ENCODE assay signal across 8 cellular contexts in genomic region chr22:37563153-37564081, GRCh38. TPM values are rescaled to one million over a fixed set of nuclear protein-coding genes. Genes with fewer than 3 reads are reported as not detected.
DNase-seq lines count a peak whose midpoint lies in the region; ATAC-seq and TF ChIP-seq lines count a peak whose summit lies in the region.

No MANE protein-coding gene starts in this region.

- peaks cover 34% of the 10 kb centered on the region for H3K27me3 Mint-ChIP-seq in WTC11 (ENCODE audit: low read depth)

- no peak for ATAC-seq in WTC11
- peak; percentile 12 to 62 for ATAC-seq in left cardiac atrium

- no peaks in the 10 kb centered on the region for H3K36me3 Mint-ChIP-seq in WTC11

- POLR2A ChIA-PET in WTC11 (lab: Charles Lee) = interaction anchor here (0.8 to 1.9 kb wide), 2 partner anchors 17 to 43 kb away, joined by 4 to 10 read pairs; no protein-coding TSS in a partner anchor

- no peak overlapping the region for H3K27ac Mint-ChIP-seq in WTC11

- intact Hi-C loops in left cardiac atrium (cut with DNase I) = loop anchor here in 1 of 2 donors (10.0 kb wide), 1 partner anchor 249 kb away; no protein-coding TSS in a partner anchor

- no peaks in the 10 kb centered on the region for H3K9me3 Mint-ChIP-seq in WTC11

- DNase-seq in ELR (ENCODE audit: low read depth) (peak; percentile 96), WTC11 (ENCODE audit: low spot score) (no peak), left cardiac atrium (peak; percentile 80), retina (peak; percentile 23), SHP77 treated with DMSO at 0.1 percent for 48 hours (lab: John Stamatoyannopoulos, UW) (no peak), NCI-H187 (lab: John Stamatoyannopoulos, UW) (no peak)
- DNase-seq in stimulated activated naive CD4-positive, alpha-beta T cell (lab: John Stamatoyannopoulos, UW) = no peak
- DNase-seq in activated CD4-positive, alpha-beta T cell treated with anti-CD3 and anti-CD28 coated beads for 4 hours = no peak

- H3K4me3 Mint-ChIP-seq in WTC11 = no peak overlapping the region

- CTCF ChIA-PET in WTC11 (lab: Charles Lee) = interaction anchor here (0.9 to 20.7 kb wide), 7 partner anchors 18 to 91 kb away, joined by 3 to 728 read pairs (median 6); no protein-coding TSS in a partner anchor

- no peak for TF ChIP-seq CTCF in WTC11 (IDR thresholded peaks at IDR 0.05)

- H3K4me1 Mint-ChIP-seq in WTC11 = peaks cover 43% of the 10 kb centered on the region

TF ChIP-seq in WTC11, 78 proteins besides CTCF, POLR2A, EP300 and RAD21:
- TF ChIP-seq HMGA2 (CRISPR knock-in tag; IDR thresholded peaks at IDR 0.05) (no peak), NFE2L1 (CRISPR knock-in tag; IDR thresholded peaks at IDR 0.05) (no peak), CREB1 (CRISPR knock-in tag; IDR thresholded peaks at IDR 0.05) (no peak), USF1 (CRISPR knock-in tag; IDR thresholded peaks at IDR 0.05) (no peak), FOXP1 (CRISPR knock-in tag; IDR thresholded peaks at IDR 0.05; ENCODE audit: borderline replicate concordance) (no peak), CBFB (CRISPR knock-in tag; IDR thresholded peaks at IDR 0.05; ENCODE audit: low read depth) (no peak), ZBTB43 (CRISPR knock-in tag; IDR thresholded peaks at IDR 0.05) (no peak), GABPB1 (CRISPR knock-in tag; IDR thresholded peaks at IDR 0.05) (peak; percentile 75)

RNA-seq across cellular contexts. Expression of gene CDC42EP1, which starts 3.1 kb away (rescaled TPM):
- 9.6 to 12.7 TPM (median 10.4 TPM) in 3 replicates for total RNA-seq in WTC11 (2021)
- 10 to 100 TPM; 20.9 to 44.6 TPM for total RNA-seq in left cardiac atrium

RNA-seq across cellular contexts. Expression of gene LGALS2, which starts 16.5 kb away (rescaled TPM):
- total RNA-seq in WTC11 (2021) = 0.33 TPM in 1 of 3 replicates, not detected in the others
- not detected for total RNA-seq in left cardiac atrium

RNA-seq across cellular contexts. Expression of gene CARD10, which starts 44.2 kb away (rescaled TPM):
- total RNA-seq in WTC11 (2021) (14.6 to 17.5 TPM (median 16.0 TPM) in 3 replicates), left cardiac atrium (1 to 10 TPM; 7.7 to 9.2 TPM)

RNA-seq across cellular contexts. Expression of gene GGA1, which starts 45.2 kb away (rescaled TPM):
- total RNA-seq in WTC11 (2021) = 59.5 to 66.3 TPM (median 61.6 TPM) in 3 replicates
- total RNA-seq in left cardiac atrium = 10 to 100 TPM; 24.4 to 26.6 TPM

Comparison
In these comparisons a context has a peak if more than half of its experiments do, and no peak if none do; other contexts are left out.
1. DNase-seq: peak in ELR (single experiment), left cardiac atrium (single experiment) and retina (single experiment); none in WTC11 (single experiment), SHP77 treated with DMSO at 0.1 percent for 48 hours (single experiment), NCI-H187 (0 of 2), stimulated activated naive CD4-positive, alpha-beta T cell (0 of 6) and activated CD4-positive, alpha-beta T cell treated with anti-CD3 and anti-CD28 coated beads for 4 hours (0 of 2).